Comparison of ENCODE assay signal across 18 cellular contexts in genomic region chr4:113503691-113504090, GRCh38.
"Had no signal": no experiment of that assay in that cellular context is flagged by ENCODE, and none has a peak within 500 bp of the region (broad histone marks: within the 10 kb centered on the region; RNA-seq: fewer than 3 reads in every experiment).

No MANE protein-coding gene starts in this region.

- H3K27me3 ChIP-seq: SJCRH30 had no signal

- H3K9me3 ChIP-seq: SJCRH30 had no signal

- DNase-seq: KBM-7, MV-4-11, NCI-H1105, NCI-H187, NCI-H2029, NCI-H2081 treated with DMSO at 0.1 percent for 48 hours, NCI-H2171, NCI-H226, NCI-H446, NCI-H510A, NCI-H524 treated with DMSO at 0.1 percent for 48 hours, NCI-H69, NCI-H774, RPMI8226, SHP77 treated with DMSO at 0.1 percent for 48 hours, SJCRH30, SW 1271 had no signal

- H3K4me3 ChIP-seq: SJCRH30, SK-N-MC had no signal

- H3K27ac ChIP-seq: SJCRH30, SK-N-MC had no signal

- H3K4me1 ChIP-seq: SJCRH30 had no signal
